ENCODE assay signal across 8 cellular contexts in genomic region chr3:111080357-111080937, GRCh38. TPM values are rescaled to one million over a fixed set of nuclear protein-coding genes. Genes with fewer than 3 reads are reported as not detected.
DNase-seq lines count a peak whose midpoint lies in the region; ATAC-seq, FAIRE-seq and TF ChIP-seq lines count a peak whose summit lies in the region.

No MANE protein-coding gene starts in this region.

- intact Hi-C loops in Right ventricle myocardium inferior (cut with DNase I), result no loop called here

- H3K4me3 ChIP-seq in cardiac muscle cell, result no peak overlapping the region

- H3K9me3 ChIP-seq in cardiac muscle cell (ENCODE audit: low read depth), result no peaks in the 10 kb centered on the region

- H3K4me3 Mint-ChIP-seq in glutamatergic neuron (ENCODE audit: unreplicated experiment), result no peak overlapping the region

- no peaks in the 10 kb centered on the region for H3K36me3 ChIP-seq in cardiac muscle cell

- no peak overlapping the region for H3K27ac ChIP-seq in cardiac muscle cell

- no peaks in the 10 kb centered on the region for H3K9me3 Mint-ChIP-seq in glutamatergic neuron (ENCODE audit: unreplicated experiment)

- FAIRE-seq in urothelium cell line (lab: Jason Lieb, UNC), result no peak

- TF ChIP-seq CTCF in cardiac muscle cell (IDR thresholded peaks at IDR 0.05; ENCODE audit: low read depth, low read length) (peak; percentile 57), glutamatergic neuron (IDR thresholded peaks at IDR 0.05; ENCODE audit: partially characterized antibody, unreplicated experiment) (peak; percentile 5)

- peaks cover 33% of the 10 kb centered on the region for H3K4me1 ChIP-seq in cardiac muscle cell (ENCODE audit: low read depth)

- peaks cover 2% of the 10 kb centered on the region for H3K4me1 Mint-ChIP-seq in glutamatergic neuron (ENCODE audit: low read depth, unreplicated experiment)

- ATAC-seq in Right ventricle myocardium inferior, result no peak
- no peak for ATAC-seq in HG03045 (IDR thresholded peaks at IDR 0.05; ENCODE audit: unreplicated experiment)

- DNase-seq in cardiac muscle cell (ENCODE audit: low read depth in 1 of 2, low spot score in 1 of 2) (peak; percentile 36 to 69), Right ventricle myocardium inferior (ENCODE audit: missing footprints) (no peak), SK-MEL-5 (ENCODE audit: low read depth, low spot score) (peak; percentile 64), glutamatergic neuron (no peak), urothelium cell line (ENCODE audit: low spot score) (peak; percentile 18), RPMI8226 (no peak)
- DNase-seq in activated naive CD4-positive, alpha-beta T cell treated with anti-CD3 and anti-CD28 coated beads, Interleukin-2, amount 50 U/mL, for 16 hours, result no peak

- no peaks in the 10 kb centered on the region for H3K36me3 Mint-ChIP-seq in glutamatergic neuron (ENCODE audit: unreplicated experiment)

- no peaks in the 10 kb centered on the region for H3K27me3 Mint-ChIP-seq in glutamatergic neuron (ENCODE audit: unreplicated experiment)

- in situ Hi-C loops in SK-MEL-5 (cut with HindIII; ENCODE audit: low pct_unique_long_range_greater_than_20kb, low sequenced_read_pairs), result no loop called here

- no peak overlapping the region for H3K27ac Mint-ChIP-seq in glutamatergic neuron (ENCODE audit: unreplicated experiment)

- H3K27me3 ChIP-seq in cardiac muscle cell, result no peaks in the 10 kb centered on the region

RNA-seq across cellular contexts. Expression of gene NECTIN3, which starts 8.8 kb away (rescaled TPM):
- total RNA-seq in cardiac muscle cell (18.2 and 22.8 TPM in 2 replicates), Right ventricle myocardium inferior (11.7 TPM), glutamatergic neuron (ENCODE audit: unreplicated experiment) (22.6 TPM)
- 16.1 and 22.8 TPM in 2 replicates for polyA plus RNA-seq in cardiac muscle cell
- total RNA-seq in SK-MEL-5 (2014; rRNA removed; shearing (Covaris generic)), result 25.5 and 41.3 TPM in 2 replicates
- 12.4 and 16.4 TPM in 2 replicates for polyA plus RNA-seq in SK-MEL-5 (2015; cell fraction: cytosol; rRNA removed)
- 4.0 and 7.7 TPM in 2 replicates for polyA plus RNA-seq in SK-MEL-5 (2015; cell fraction: nucleus; rRNA removed)

Comparison
In these comparisons a context has a peak if more than half of its experiments do, and no peak if none do; other contexts are left out.
1. DNase-seq: peak in cardiac muscle cell (2 of 2), SK-MEL-5 (single experiment) and urothelium cell line (single experiment); none in Right ventricle myocardium inferior (single experiment), glutamatergic neuron (single experiment), activated naive CD4-positive, alpha-beta T cell treated with anti-CD3 and anti-CD28 coated beads, Interleukin-2, amount 50 U/mL, for 16 hours (single experiment) and RPMI8226 (single experiment).